Comparison of ENCODE assay signal across 17 cellular contexts in the genomic region with DNA sequence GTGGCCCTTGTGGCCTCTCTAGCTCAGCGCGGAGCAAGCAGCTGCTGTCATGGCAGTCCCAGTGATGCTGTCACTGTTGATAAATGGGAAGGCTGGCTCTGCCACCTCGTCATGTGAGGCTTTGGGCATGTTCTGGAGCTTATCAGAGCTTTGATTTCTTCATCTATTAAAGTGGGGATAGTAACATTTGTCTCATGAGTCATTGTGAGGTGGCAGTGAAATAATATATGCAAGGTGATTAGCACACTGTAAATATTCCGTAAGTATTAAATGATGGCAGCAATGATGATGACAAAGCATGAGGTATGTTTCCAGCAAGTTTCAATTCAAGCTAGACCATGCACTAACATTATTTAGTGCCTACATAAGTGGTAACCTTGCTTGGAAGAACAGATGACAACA.
DNase-seq lines count a peak whose midpoint lies in the region; TF ChIP-seq lines count a peak whose summit lies in the region.
"Had no signal": no experiment of that assay in that cellular context is flagged by ENCODE, and none has a peak within 500 bp of the region (broad histone marks: within the 10 kb centered on the region; RNA-seq: fewer than 3 reads in every experiment).

No MANE protein-coding gene starts in this region.

- H3K9me2 ChIP-seq in OCI-LY7 (ENCODE audit: insufficient read depth, low read length): no peaks in the 10 kb centered on the region

- no peaks in the 10 kb centered on the region for H3K27me3 Mint-ChIP-seq in activated CD4-positive, alpha-beta memory T cell treated with anti-CD3 and anti-CD28 coated beads, Interleukin-2, amount 10 ng/mL, durations not matched to agents 7 days and 5 days

- H2AFZ ChIP-seq in smooth muscle cell (ENCODE audit: low read depth) (no peak overlapping the region), OCI-LY7 (ENCODE audit: low read length) (no peak overlapping the region)
- H2AFZ ChIP-seq: PC-9 had no signal

- POLR2A ChIA-PET in activated CD4-positive, alpha-beta memory T cell treated with anti-CD3 and anti-CD28 coated beads, Interleukin-2, amount 10 ng/mL, durations not matched to agents 7 days and 5 days (lab: Charles Lee): no interaction called here
- POLR2A ChIA-PET in OCI-LY7 (lab: Charles Lee): no interaction called here

- TF ChIP-seq CTCF in foreskin fibroblast (IDR thresholded peaks at IDR 0.05; ENCODE audit: low read depth, low read length) (no peak), smooth muscle cell (IDR thresholded peaks at IDR 0.05; ENCODE audit: borderline replicate concordance, insufficient read depth, poor library complexity, severe bottlenecking) (no peak), OCI-LY7 (conservative IDR thresholded peaks at IDR 0.05; ENCODE audit: low read length) (no peak)

- no peaks in the 10 kb centered on the region for H3K27me3 ChIP-seq in smooth muscle cell (ENCODE audit: low read depth)
- H3K27me3 ChIP-seq: BLaER1 had no signal

- no TSS peak for BruUV-seq in OCI-LY7 (replicated peaks; lab: Mats Ljungman, UMichigan)

- H3K4me3 ChIP-seq in foreskin fibroblast (ENCODE audit: low read depth in 1 of 2, low read length in 2 of 2) (no peak overlapping the region), smooth muscle cell (no peak overlapping the region), OCI-LY7 (ENCODE audit: low read depth, low read length, poor library complexity, severe bottlenecking) (no peak overlapping the region)
- H3K4me3 ChIP-seq: BLaER1, K562, PC-9 had no signal

- H4K20me1 ChIP-seq in smooth muscle cell (ENCODE audit: low read depth): no peaks in the 10 kb centered on the region
- H4K20me1 ChIP-seq in OCI-LY7 (ENCODE audit: insufficient read depth, low read length): no peaks in the 10 kb centered on the region
- H4K20me1 ChIP-seq: BLaER1 had no signal

- H3K36me3 Mint-ChIP-seq in activated CD4-positive, alpha-beta memory T cell treated with anti-CD3 and anti-CD28 coated beads, Interleukin-2, amount 10 ng/mL, durations not matched to agents 7 days and 5 days (ENCODE audit: low read depth): no peaks in the 10 kb centered on the region
- H3K36me3 Mint-ChIP-seq: stimulated activated naive B cell treated with anti-CD40 and anti-IgM and Interleukin-4, amounts not matched to agents 10 μg/mL and 1 μg/mL and 100 μg/mL, for 72 hours had no signal

- H3K9me3 Mint-ChIP-seq in activated CD4-positive, alpha-beta memory T cell treated with anti-CD3 and anti-CD28 coated beads, Interleukin-2, amount 10 ng/mL, durations not matched to agents 7 days and 5 days: no peaks in the 10 kb centered on the region
- H3K9me3 Mint-ChIP-seq: stimulated activated naive B cell treated with anti-CD40 and anti-IgM and Interleukin-4, amounts not matched to agents 10 μg/mL and 1 μg/mL and 100 μg/mL, for 72 hours had no signal

- intact Hi-C loops in OCI-LY7 (cut with micrococcal nuclease; ENCODE audit: unreplicated experiment): no loop called here

- H3K36me3 ChIP-seq in smooth muscle cell (ENCODE audit: low read depth) (no peaks in the 10 kb centered on the region), OCI-LY7 (ENCODE audit: insufficient read depth, low read length) (no peaks in the 10 kb centered on the region)
- H3K36me3 ChIP-seq: BLaER1 had no signal

- 12% methylated on average over 4 of the region's 4 CpGs for WGBS in smooth muscle cell (ENCODE audit: low lambda C conversion rate)

- peaks cover 19% of the 10 kb centered on the region for H3F3A ChIP-seq in smooth muscle cell (ENCODE audit: low read depth)

- no peak overlapping the region for H3K4me3 Mint-ChIP-seq in activated CD4-positive, alpha-beta memory T cell treated with anti-CD3 and anti-CD28 coated beads, Interleukin-2, amount 10 ng/mL, durations not matched to agents 7 days and 5 days
- H3K4me3 Mint-ChIP-seq: stimulated activated naive B cell treated with anti-CD40 and anti-IgM and Interleukin-4, amounts not matched to agents 10 μg/mL and 1 μg/mL and 100 μg/mL, for 72 hours had no signal

- no peak overlapping the region for H3K4me2 ChIP-seq in smooth muscle cell
- no peak overlapping the region for H3K4me2 ChIP-seq in OCI-LY7 (ENCODE audit: low read length)
- H3K4me2 ChIP-seq: BLaER1, PC-9 had no signal

- no peak overlapping the region for H3K9ac ChIP-seq in smooth muscle cell (ENCODE audit: low read depth)
- H3K9ac ChIP-seq: BLaER1 had no signal

- CTCF ChIA-PET in activated CD4-positive, alpha-beta memory T cell treated with anti-CD3 and anti-CD28 coated beads, Interleukin-2, amount 10 ng/mL, durations not matched to agents 7 days and 5 days (lab: Charles Lee): no interaction called here
- CTCF ChIA-PET in OCI-LY7 (lab: Charles Lee; ENCODE audit: unreplicated experiment): no interaction called here

- H3K4me1 ChIP-seq in smooth muscle cell (ENCODE audit: low read depth): peaks cover 17% of the 10 kb centered on the region
- H3K4me1 ChIP-seq in OCI-LY7 (ENCODE audit: insufficient read depth, low read length, poor library complexity, severe bottlenecking): no peaks in the 10 kb centered on the region
- H3K4me1 ChIP-seq: BLaER1 had no signal

- H3K79me2 ChIP-seq in smooth muscle cell (ENCODE audit: low read depth): no peaks in the 10 kb centered on the region
- no peaks in the 10 kb centered on the region for H3K79me2 ChIP-seq in OCI-LY7 (ENCODE audit: insufficient read depth, low read depth, low read length)

- H3K27ac ChIP-seq in smooth muscle cell (ENCODE audit: low read depth) (peak overlapping the region; percentile 67), OCI-LY7 (ENCODE audit: low read depth, low read length, poor library complexity, severe bottlenecking) (no peak overlapping the region)
- H3K27ac ChIP-seq: BLaER1, PC-9 had no signal

- no peaks in the 10 kb centered on the region for H3K4me1 Mint-ChIP-seq in activated CD4-positive, alpha-beta memory T cell treated with anti-CD3 and anti-CD28 coated beads, Interleukin-2, amount 10 ng/mL, durations not matched to agents 7 days and 5 days
- H3K4me1 Mint-ChIP-seq: stimulated activated naive B cell treated with anti-CD40 and anti-IgM and Interleukin-4, amounts not matched to agents 10 μg/mL and 1 μg/mL and 100 μg/mL, for 72 hours had no signal

- H3K9me3 ChIP-seq in smooth muscle cell (replicated peaks; ENCODE audit: low read depth) (no peaks in the 10 kb centered on the region), OCI-LY7 (ENCODE audit: low read length) (no peaks in the 10 kb centered on the region)
- H3K9me3 ChIP-seq: BLaER1 had no signal

- no peak overlapping the region for H3K27ac Mint-ChIP-seq in activated CD4-positive, alpha-beta memory T cell treated with anti-CD3 and anti-CD28 coated beads, Interleukin-2, amount 10 ng/mL, durations not matched to agents 7 days and 5 days
- H3K27ac Mint-ChIP-seq: stimulated activated naive B cell treated with anti-CD40 and anti-IgM and Interleukin-4, amounts not matched to agents 10 μg/mL and 1 μg/mL and 100 μg/mL, for 72 hours had no signal

- DNase-seq in HT1080 (ENCODE audit: low read depth) (peak; percentile 8), SW480 (ENCODE audit: low spot score) (peak; percentile 53), foreskin fibroblast (peak; percentile 12 to 25), smooth muscle cell (lab: John Stamatoyannopoulos, UW; ENCODE audit: unreplicated experiment) (no peak), hippocampal formation (lab: John Stamatoyannopoulos, UW) (no peak), OCI-LY7 (ENCODE audit: low spot score) (no peak)
- DNase-seq in activated CD4-positive, alpha-beta memory T cell treated with anti-CD3 and anti-CD28 coated beads, Interleukin-2, amount 10 ng/mL, durations not matched to agents 7 days and 5 days: no peak
- DNase-seq: activated CD4-positive, CD25-positive, alpha-beta regulatory T cell; EL; foreskin melanocyte; mesendoderm; NCI-H1436 treated with DMSO at 0.1 percent for 48 hours; NCI-H446 treated with DMSO at 0.1 percent for 48 hours; stimulated activated naive B cell treated with anti-CD40 and anti-IgM and Interleukin-4, amounts not matched to agents 10 μg/mL and 1 μg/mL and 100 μg/mL, for 72 hours had no signal

Comparison
In these comparisons a context has a peak if more than half of its experiments do, and no peak if none do; other contexts are left out.
1. DNase-seq: peak in HT1080 (single experiment), SW480 (single experiment) and foreskin fibroblast (2 of 2); none in smooth muscle cell (single experiment), activated CD4-positive, alpha-beta memory T cell treated with anti-CD3 and anti-CD28 coated beads, Interleukin-2, amount 10 ng/mL, durations not matched to agents 7 days and 5 days (single experiment), hippocampal formation (0 of 2) and OCI-LY7 (single experiment).